In the genomic region with DNA sequence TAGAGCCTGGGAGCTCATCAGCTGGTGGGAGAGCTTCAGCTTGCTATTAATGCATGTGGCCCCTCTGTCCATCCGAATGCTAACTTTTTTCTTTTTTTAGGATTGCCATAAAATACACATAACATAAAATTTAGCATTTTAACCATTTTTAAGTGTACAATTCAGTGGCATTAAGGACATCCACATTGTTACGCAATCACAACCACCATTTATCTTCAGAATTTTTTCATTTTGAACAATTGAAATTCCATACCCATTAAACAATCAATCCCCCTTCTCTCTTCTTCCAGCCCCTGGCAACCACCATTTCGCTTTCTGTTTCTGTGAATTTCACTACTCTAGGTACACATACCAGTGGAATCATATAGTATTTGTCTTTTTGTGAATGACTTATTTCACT, we compare ENCODE assay signal across 31 cellular contexts. TPM values are rescaled to one million over a fixed set of nuclear protein-coding genes. Genes with fewer than 3 reads are reported as not detected.
"Had no signal": no experiment of that assay in that cellular context is flagged by ENCODE, and none has a peak within 500 bp of the region (broad histone marks: within the 10 kb centered on the region; RNA-seq: fewer than 3 reads in every experiment).

No MANE protein-coding gene starts in this region.

- H3K4me1 ChIP-seq: foreskin keratinocyte, gastrocnemius medialis had no signal

- H3K27me3 ChIP-seq: adrenal gland, body of pancreas, foreskin keratinocyte had no signal

- H3K4me3 ChIP-seq: adrenal gland, body of pancreas, esophagus muscularis mucosa, gastrocnemius medialis, heart left ventricle had no signal

- H3K36me3 ChIP-seq: adrenal gland, esophagus muscularis mucosa, gastrocnemius medialis, heart left ventricle, WERI-Rb-1 had no signal

- H3K27ac ChIP-seq: adrenal gland, body of pancreas, esophagus muscularis mucosa, foreskin keratinocyte, gastrocnemius medialis, heart left ventricle, WERI-Rb-1 had no signal

- H3K9me3 ChIP-seq: adrenal gland, body of pancreas, gastrocnemius medialis had no signal

- FAIRE-seq: colon had no signal

- DNase-seq: activated B cell treated with CpG ODN at 0.5 μM for 24 hours; activated CD4-positive, alpha-beta T cell treated with anti-CD3 and anti-CD28 coated beads for 48 hours; activated CD4-positive, alpha-beta T cell treated with anti-CD3 and anti-CD28 coated beads, Interleukin-2, amount 50 U/mL, for 1 hour; activated CD4-positive, alpha-beta T cell treated with anti-CD3 and anti-CD28 coated beads, Interleukin-2, amount 50 U/mL, for 48 hours; activated CD8-positive, alpha-beta memory T cell treated with anti-CD3 and anti-CD28 coated beads for 24 hours; activated CD8-positive, alpha-beta T cell treated with anti-CD3 and anti-CD28 coated beads for 36 hours; activated effector memory CD4-positive, alpha-beta T cell treated with anti-CD3 and anti-CD28 coated beads, Interleukin-2, amount 50 U/mL, for 16 hours; activated naive CD4-positive, alpha-beta T cell treated with anti-CD3 and anti-CD28 coated beads for 36 hours; activated naive CD8-positive, alpha-beta T cell treated with anti-CD3 and anti-CD28 coated beads for 36 hours; activated naive CD8-positive, alpha-beta T cell treated with anti-CD3 and anti-CD28 coated beads, Interleukin-2, amount 50 U/mL, for 24 hours; activated T-cell treated with anti-CD3 and anti-CD28 coated beads, Interleukin-2, amount 50 U/mL, for 48 hours; adrenal gland; amygdala; aorta; body of pancreas; caudate nucleus; cortex of kidney; dermis blood vessel endothelial cell; effector CD4-positive, alpha-beta T cell; effector memory CD8-positive, alpha-beta T cell; erythroblast; foreskin keratinocyte; gastrocnemius medialis; glutamatergic neuron; heart left ventricle; T-helper 17 cell; T1000; WERI-Rb-1 had no signal

- ATAC-seq: activated CD4-positive, CD25-positive, alpha-beta regulatory T cell treated with anti-CD3 and anti-CD28 coated beads, Interleukin-2, amount 50 U/mL, for 24 hours; activated CD8-positive, alpha-beta T cell treated with anti-CD3 and anti-CD28 coated beads for 36 hours; activated naive CD8-positive, alpha-beta T cell treated with anti-CD3 and anti-CD28 coated beads, Interleukin-2, amount 50 U/mL, for 24 hours; body of pancreas; effector memory CD8-positive, alpha-beta T cell; foreskin keratinocyte; gastrocnemius medialis; heart left ventricle; T-helper 17 cell had no signal

RNA-seq across cellular contexts. Expression of a gene that starts 4.9 kb away (rescaled TPM):
- total RNA-seq: activated B cell treated with CpG ODN at 0.5 μM for 24 hours; activated CD8-positive, alpha-beta T cell treated with anti-CD3 and anti-CD28 coated beads for 36 hours; activated naive CD8-positive, alpha-beta T cell treated with anti-CD3 and anti-CD28 coated beads for 36 hours had no signal
